In the genomic region with DNA sequence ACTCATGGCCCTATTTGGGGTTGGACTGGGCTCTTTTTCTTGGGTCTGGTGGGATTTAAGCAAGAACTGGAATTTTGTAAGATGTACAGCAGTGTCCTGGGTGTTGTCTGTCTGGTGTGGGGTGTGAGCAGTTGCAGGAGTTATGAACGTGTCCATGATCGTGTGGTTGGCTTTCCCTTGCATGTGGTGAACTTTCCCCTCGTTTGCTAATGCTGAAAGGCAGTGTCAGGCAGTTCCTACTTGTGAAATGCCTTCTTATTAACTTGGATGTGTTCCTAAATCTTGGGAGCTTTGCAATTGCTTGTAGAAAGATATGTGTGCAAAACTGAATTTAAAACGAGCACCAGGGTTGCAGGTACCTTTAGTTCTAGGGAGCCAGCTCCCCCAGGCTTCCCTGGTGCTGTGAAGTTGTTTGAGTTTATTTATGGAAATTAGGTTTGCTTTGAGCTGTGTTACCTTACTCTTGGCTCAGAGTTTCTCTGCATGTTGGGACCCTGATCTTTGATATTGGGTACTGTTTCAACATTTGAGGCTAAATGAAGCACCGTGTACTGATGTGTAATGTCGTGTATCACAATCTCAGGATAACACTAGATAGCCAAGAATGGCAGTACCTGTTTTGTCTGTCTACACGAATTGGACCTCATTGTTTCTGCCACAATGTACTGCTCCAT, we compare ENCODE assay signal across 8 cellular contexts. TPM values are rescaled to one million over a fixed set of nuclear protein-coding genes. Genes with fewer than 3 reads are reported as not detected.
DNase-seq lines count a peak whose midpoint lies in the region; ATAC-seq and TF ChIP-seq lines count a peak whose summit lies in the region.

No MANE protein-coding gene starts in this region.

- BruUV-seq in PC-3 (replicated peaks; lab: Mats Ljungman, UMichigan): no TSS peak

- peak overlapping the region; percentile 14; the same call in 1 of the 2 replicates for H3K27ac ChIP-seq in PC-3 (ENCODE audit: low read length)
- H3K27ac ChIP-seq in neural cell (ENCODE audit: low read length): peak overlapping the region; percentile 59

- intact Hi-C loops in PC-3 (cut with micrococcal nuclease): loop anchor here (2.0 to 5.0 kb wide), 3 partner anchors 36 to 208 kb away; a partner anchor contains a TSS
- intact Hi-C loops in posterior cingulate gyrus (cut with DNase I): loop anchor here (2.0 to 10.0 kb wide), 2 partner anchors 36 to 160 kb away; a partner anchor contains a TSS

- no peaks in the 10 kb centered on the region for H3F3A ChIP-seq in PC-3 (ENCODE audit: low read length, unreplicated experiment)
- no peaks in the 10 kb centered on the region for H3F3A ChIP-seq in neural cell (ENCODE audit: insufficient read depth, low read length, poor library complexity, severe bottlenecking)

- peaks cover 15% of the 10 kb centered on the region for H3K4me1 ChIP-seq in PC-3 (ENCODE audit: insufficient read depth, low read length)

- TF ChIP-seq EP300 in neural cell (conservative IDR thresholded peaks at IDR 0.05; ENCODE audit: poor library complexity, severe bottlenecking): no peak

- no peak for TF ChIP-seq RAD21 in neural cell (conservative IDR thresholded peaks at IDR 0.05)

- TF ChIP-seq CTCF in GM13976 (IDR thresholded peaks at IDR 0.05; ENCODE audit: borderline replicate concordance, control extremely low read depth, extremely low read depth, insufficient read depth, missing control alignments) (no peak), PC-3 (conservative IDR thresholded peaks at IDR 0.05; ENCODE audit: low read depth, low read length) (no peak), epithelial cell of proximal tubule (conservative IDR thresholded peaks at IDR 0.05; ENCODE audit: low read depth, low read length) (no peak), neural cell (IDR thresholded peaks at IDR 0.05; ENCODE audit: poor library complexity, severe bottlenecking) (no peak)

- H4K20me1 ChIP-seq in PC-3 (ENCODE audit: low read length): no peaks in the 10 kb centered on the region
- H4K20me1 ChIP-seq in neural cell (ENCODE audit: insufficient read depth): no peaks in the 10 kb centered on the region

- H3K4me3 ChIP-seq in PC-3 (ENCODE audit: low read length): peak overlapping the region; percentile 94
- peak overlapping the region; percentile 96 for H3K4me3 ChIP-seq in epithelial cell of proximal tubule (ENCODE audit: low read depth, low read length)
- peak overlapping the region; percentile 85 for H3K4me3 ChIP-seq in neural cell (ENCODE audit: low read length)

- H3K36me3 ChIP-seq in PC-3 (ENCODE audit: low read depth, low read length): no peaks in the 10 kb centered on the region
- no peaks in the 10 kb centered on the region for H3K36me3 ChIP-seq in neural cell (ENCODE audit: insufficient read depth, low read length)

- CTCF ChIA-PET in PC-3 (lab: Charles Lee): no interaction called here

- POLR2A ChIA-PET in PC-3 (lab: Charles Lee; ENCODE audit: unreplicated experiment): no interaction called here

- H3K79me2 ChIP-seq in PC-3 (ENCODE audit: low read length) (peaks cover 27% of the 10 kb centered on the region), neural cell (replicated peaks; ENCODE audit: insufficient read depth, low read length) (peaks cover 21% of the 10 kb centered on the region)

- H3K4me2 ChIP-seq in PC-3 (ENCODE audit: low read length): peak overlapping the region; percentile 93
- peak overlapping the region; percentile 92 for H3K4me2 ChIP-seq in neural cell (ENCODE audit: low read length)

- DNase-seq in GM13976 (ENCODE audit: low spot score) (peak; percentile 21), PC-3 (peak; percentile 19), epithelial cell of proximal tubule (ENCODE audit: low read depth) (no peak), posterior cingulate gyrus (no peak), NCI-H1436 (lab: John Stamatoyannopoulos, UW) (no peak), NCI-H1930 (lab: John Stamatoyannopoulos, UW) (no peak)
- no peak for DNase-seq in stimulated activated naive CD4-positive, alpha-beta T cell (lab: John Stamatoyannopoulos, UW)

- in situ Hi-C loops in GM13976 (cut with MboI; ENCODE audit: low sequenced_read_pairs, unreplicated experiment): no loop called here

- H3K9me3 ChIP-seq in PC-3 (ENCODE audit: low read length) (no peaks in the 10 kb centered on the region), neural cell (ENCODE audit: low read length) (no peaks in the 10 kb centered on the region)

- peak overlapping the region; percentile 97 for H2AFZ ChIP-seq in PC-3 (ENCODE audit: low read length)
- H2AFZ ChIP-seq in neural cell (ENCODE audit: low read depth, low read length): peak overlapping the region; percentile 80

- H3K9ac ChIP-seq in PC-3 (ENCODE audit: low read length): peak overlapping the region; percentile 84
- peak overlapping the region; percentile 86 for H3K9ac ChIP-seq in neural cell (ENCODE audit: low read length)

- H3K9me2 ChIP-seq in PC-3 (replicated peaks; ENCODE audit: low read length) (no peaks in the 10 kb centered on the region), neural cell (ENCODE audit: insufficient read depth, low read length) (no peaks in the 10 kb centered on the region)

- H3K27me3 ChIP-seq in PC-3 (ENCODE audit: low read length) (peaks cover 18% of the 10 kb centered on the region), neural cell (ENCODE audit: insufficient read depth, low read depth, low read length) (no peaks in the 10 kb centered on the region)

- peak; percentile 48 for ATAC-seq in PC-3

TF ChIP-seq in neural cell, 6 proteins besides CTCF, POLR2A, EP300 and RAD21:
- TF ChIP-seq TAF1 (IDR thresholded peaks at IDR 0.05; ENCODE audit: low read depth) (no peak), SMC3 (conservative IDR thresholded peaks at IDR 0.05; ENCODE audit: poor library complexity) (no peak), MXI1 (conservative IDR thresholded peaks at IDR 0.05; ENCODE audit: poor library complexity, severe bottlenecking) (peak; percentile 18)
TF ChIP-seq in neural cell: peak in this region for 1.

RNA-seq across cellular contexts. Expression of a gene that starts 35.8 kb away (rescaled TPM):
- total RNA-seq in PC-3 (2014; rRNA removed) (77.6 and 102 TPM in 2 replicates), epithelial cell of proximal tubule (49.5 and 65.0 TPM in 2 replicates)
- polyA plus RNA-seq in neural cell: 56.9 and 58.8 TPM in 2 replicates
- 145 and 161 TPM in 2 replicates for polyA minus RNA-seq in neural cell

Comparison
In these comparisons a context has a peak if more than half of its experiments do, and no peak if none do; other contexts are left out.
1. DNase-seq: peak in GM13976 (single experiment) and PC-3 (single experiment); none in epithelial cell of proximal tubule (single experiment), posterior cingulate gyrus (0 of 10), NCI-H1436 (single experiment), NCI-H1930 (0 of 2) and stimulated activated naive CD4-positive, alpha-beta T cell (0 of 6).
2. Peak in every context shown above with its lines, with median percentiles within 50 percentile points of each other: H3K4me3 ChIP-seq.